Comparison of ENCODE assay signal across 10 cellular contexts in the genomic region with DNA sequence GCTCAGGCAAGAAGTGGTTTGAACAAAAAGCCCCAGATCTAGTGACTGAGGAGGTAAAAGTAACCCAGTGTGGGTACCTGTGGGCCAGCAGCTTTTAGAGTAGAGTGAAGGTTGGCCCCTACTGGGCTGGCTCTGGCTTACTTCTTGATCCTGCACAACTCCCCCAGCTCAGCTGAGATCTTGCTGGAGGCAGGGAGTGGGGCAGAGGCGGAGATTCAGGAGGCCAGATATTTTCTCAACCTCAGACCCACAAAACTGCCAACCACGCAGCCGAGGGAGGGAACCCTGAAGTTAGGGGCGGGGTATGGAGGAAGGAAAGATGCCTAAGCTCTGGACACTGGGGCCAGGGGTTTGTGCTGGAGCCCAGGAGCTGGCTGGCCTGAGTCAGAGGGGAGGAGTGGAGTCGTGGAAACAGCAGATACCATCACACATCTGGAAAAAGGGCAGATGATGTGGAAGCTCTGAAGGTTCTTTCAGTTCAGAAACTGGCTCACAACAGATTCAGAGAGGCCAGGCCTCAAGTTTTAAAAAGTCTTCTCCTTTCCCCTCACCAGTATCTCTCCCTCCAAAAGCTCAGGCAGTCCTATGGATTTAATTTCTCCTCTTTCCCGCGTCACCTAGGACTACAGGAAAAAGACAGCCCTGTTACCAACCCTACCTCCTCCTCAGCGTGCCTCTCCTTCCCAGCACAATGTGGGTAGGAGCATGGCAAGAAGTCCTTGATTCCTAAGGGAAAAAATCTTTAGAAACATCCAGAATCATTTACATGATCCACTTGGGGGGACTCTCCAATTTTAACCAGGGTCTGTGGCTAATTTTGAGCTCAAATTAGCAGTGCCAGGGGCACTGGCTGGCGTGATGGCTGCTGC. TPM values are rescaled to one million over a fixed set of nuclear protein-coding genes. Genes with fewer than 3 reads are reported as not detected.
DNase-seq lines count a peak whose midpoint lies in the region; ATAC-seq and TF ChIP-seq lines count a peak whose summit lies in the region.
"Had no signal": no experiment of that assay in that cellular context is flagged by ENCODE, and none has a peak within 500 bp of the region (broad histone marks: within the 10 kb centered on the region; RNA-seq: fewer than 3 reads in every experiment).

No MANE protein-coding gene starts in this region.

- H3K4me3 ChIP-seq in AG09309 (ENCODE audit: control insufficient read depth, low read depth, low read length): no peak overlapping the region
- no peak overlapping the region for H3K4me3 ChIP-seq in HL-60 (replicated peaks; ENCODE audit: insufficient read depth, low read length)
- no peak overlapping the region for H3K4me3 ChIP-seq in astrocyte of the spinal cord (ENCODE audit: low read depth, low read length)
- H3K4me3 ChIP-seq: lower lobe of right lung had no signal

- no peak for ATAC-seq in naive B cell (ENCODE audit: low read depth in 2 of 2)
- ATAC-seq in HG03439 (IDR thresholded peaks at IDR 0.05; ENCODE audit: unreplicated experiment): no peak
- no peak for ATAC-seq in GM18867 (IDR thresholded peaks at IDR 0.05; ENCODE audit: unreplicated experiment)

- in situ Hi-C loops in astrocyte of the spinal cord (cut with HindIII; ENCODE audit: low sequenced_read_pairs): no loop called here

- H3K36me3 Mint-ChIP-seq in naive B cell: peaks cover 0 to 7% of the 10 kb centered on the region in 2 donors

- H3K9me3 Mint-ChIP-seq in naive B cell: no peaks in the 10 kb centered on the region

- H3K27me3 ChIP-seq in HL-60 (ENCODE audit: insufficient read depth, poor library complexity, severe bottlenecking): no peaks in the 10 kb centered on the region

- DNase-seq in AG09309 (ENCODE audit: low read depth): peak; percentile 74
- peak in 1 of 2 experiments; percentile 63 for DNase-seq in HL-60 (ENCODE audit: low read depth in 1 of 2, low spot score in 1 of 2)
- DNase-seq in astrocyte of the spinal cord (ENCODE audit: low read depth, low spot score): peak; percentile 77
- DNase-seq in naive B cell: no peak
- no peak for DNase-seq in stimulated activated CD4-positive, alpha-beta T cell treated with anti-CD3 and anti-CD28 coated beads, Interleukin-12 subunit alpha, Interleukin-12 subunit beta, amount 100 ng/mL, for 4 hours
- DNase-seq in NCI-H774 (lab: John Stamatoyannopoulos, UW): no peak
- DNase-seq: activated effector memory CD4-positive, alpha-beta T cell treated with Interleukin-2 at 50 U/mL for 16 hours; lower lobe of right lung had no signal

- H3K27ac Mint-ChIP-seq in naive B cell: peak overlapping the region in 4 of 6 donors; percentile 39 to 82 (median 69)

- H3K4me1 Mint-ChIP-seq in naive B cell: peaks cover 23 to 40% (median 35%) of the 10 kb centered on the region in 3 donors

- no peak overlapping the region for H3K4me3 Mint-ChIP-seq in naive B cell

- no peaks in the 10 kb centered on the region for H3K27me3 Mint-ChIP-seq in naive B cell

- peak overlapping the region; percentile 32 for H3K27ac ChIP-seq in HL-60 (replicated peaks)
- H3K27ac ChIP-seq: lower lobe of right lung had no signal

- TF ChIP-seq CTCF in AG09309 (IDR thresholded peaks at IDR 0.05; ENCODE audit: control insufficient read depth, insufficient read depth, low read depth, low read length, missing control alignments) (peak; percentile 2), HL-60 (IDR thresholded peaks at IDR 0.05; ENCODE audit: insufficient read depth, low read length) (no peak), astrocyte of the spinal cord (IDR thresholded peaks at IDR 0.05; ENCODE audit: low read depth, low read length) (no peak)

RNA-seq across cellular contexts. Expression of a gene that starts 48.1 kb away (rescaled TPM):
- polyA plus RNA-seq in naive B cell (ENCODE audit: low read depth in 6 of 6): 10 to 100 TPM in 5 of 6 donors, 1 to 10 TPM in 1; 5.1 to 51.6 (median 17.0) TPM

Comparison
In these comparisons a context has a peak if more than half of its experiments do, and no peak if none do; other contexts are left out.
1. DNase-seq: peak in AG09309 (single experiment) and astrocyte of the spinal cord (single experiment); none in naive B cell (single experiment), stimulated activated CD4-positive, alpha-beta T cell treated with anti-CD3 and anti-CD28 coated beads, Interleukin-12 subunit alpha, Interleukin-12 subunit beta, amount 100 ng/mL, for 4 hours (single experiment) and NCI-H774 (single experiment).